29 cellular contexts compared by ENCODE assay signal in genomic region chr1:42504535-42505128, GRCh38. TPM values are rescaled to one million over a fixed set of nuclear protein-coding genes. Genes with fewer than 3 reads are reported as not detected.
DNase-seq lines count a peak whose midpoint lies in the region; ATAC-seq, FAIRE-seq and TF ChIP-seq lines count a peak whose summit lies in the region.
"Had no signal": no experiment of that assay in that cellular context is flagged by ENCODE, and none has a peak within 500 bp of the region (broad histone marks: within the 10 kb centered on the region; RNA-seq: fewer than 3 reads in every experiment).

No MANE protein-coding gene starts in this region.

- H3K4me1 Mint-ChIP-seq in neural crest cell = no peaks in the 10 kb centered on the region
- no peaks in the 10 kb centered on the region for H3K4me1 Mint-ChIP-seq in CD8-positive, alpha-beta T cell (ENCODE audit: low read depth)
- H3K4me1 Mint-ChIP-seq: H9 had no signal

- FAIRE-seq in small intestine (lab: Jason Lieb, UNC) = no peak

- no peak overlapping the region for H3K4me2 ChIP-seq in MM.1S (ENCODE audit: low read depth, low read length)
- H3K4me2 ChIP-seq in PC-9 = no peak overlapping the region
- H3K4me2 ChIP-seq: BLaER1 treated with 17β-estradiol and CSF1 and Interleukin-3, amounts not matched to agents 10 nM and 100 nM had no signal

- H3K4me3 ChIP-seq in MM.1S (ENCODE audit: low read length) = no peak overlapping the region
- H3K4me3 ChIP-seq in PC-9 = no peak overlapping the region
- H3K4me3 ChIP-seq in CD8-positive, alpha-beta T cell (ENCODE audit: low read depth, low read length) = no peak overlapping the region
- no peak overlapping the region for H3K4me3 ChIP-seq in small intestine (ENCODE audit: low read depth in 1 of 2, low read length in 2 of 2)
- H3K4me3 ChIP-seq: BLaER1 treated with 17β-estradiol and CSF1 and Interleukin-3, amounts not matched to agents 10 nM and 100 nM; GM23248; Peyer's patch; SK-N-MC had no signal

- H3K9ac ChIP-seq in MM.1S (ENCODE audit: low read length) = no peak overlapping the region
- H3K9ac ChIP-seq: BLaER1 treated with 17β-estradiol and CSF1 and Interleukin-3, amounts not matched to agents 10 nM and 100 nM; GM23248 had no signal

- no peak overlapping the region for H3K4me3 Mint-ChIP-seq in neural crest cell
- no peak overlapping the region for H3K4me3 Mint-ChIP-seq in CD8-positive, alpha-beta T cell
- H3K4me3 Mint-ChIP-seq: CD4-positive, alpha-beta T cell; H9 had no signal

- CTCF ChIA-PET in PC-9 (lab: Charles Lee) = no interaction called here
- CTCF ChIA-PET in CD8-positive, alpha-beta T cell (lab: Charles Lee) = interaction anchor here (0.6 kb wide), 1 partner anchor 1542 kb away, joined by 3 read pairs; no protein-coding TSS in a partner anchor

- H3K79me2 ChIP-seq in MM.1S (ENCODE audit: low read length) = no peaks in the 10 kb centered on the region
- no peaks in the 10 kb centered on the region for H3K79me2 ChIP-seq in PC-9 (ENCODE audit: low read depth)

- DNase-seq in NCI-H748 (lab: John Stamatoyannopoulos, UW; ENCODE audit: unreplicated experiment) = peak; percentile 53
- DNase-seq in NCI-H748 treated with DMSO at 0.1 percent for 48 hours (lab: John Stamatoyannopoulos, UW) = no peak
- no peak for DNase-seq in MM.1S
- DNase-seq in PC-9 = no peak
- no peak for DNase-seq in neural crest cell (ENCODE audit: low read depth, low spot score)
- no peak for DNase-seq in CD8-positive, alpha-beta T cell
- DNase-seq in activated naive CD4-positive, alpha-beta T cell treated with anti-CD3 and anti-CD28 coated beads, Interleukin-2, amount 50 U/mL, for 72 hours (ENCODE audit: low spot score in 2 of 2) = no peak
- no peak for DNase-seq in small intestine
- DNase-seq: CD4-positive, alpha-beta T cell; COR-L47; DND-41; GM23248; H9; Karpas-422; NCI-H1092 treated with DMSO at 0.1 percent for 48 hours; NCI-H1436; NCI-H187; NCI-H2081 treated with DMSO at 0.1 percent for 48 hours; NCI-H2171 treated with DMSO at 0.1 percent for 48 hours; NCI-H524; NCI-H82; NK-92 treated with Interleukin-12 subunit alpha and Interleukin-12 subunit beta, amount 100 ng/mL, for 24 hours; Peyer's patch; SIG-M5 had no signal

- no TSS peak for BruUV-seq in PC-9 (replicated peaks; lab: Mats Ljungman, UMichigan)

- H4K20me1 ChIP-seq in MM.1S (ENCODE audit: insufficient read depth, low read length) (no peaks in the 10 kb centered on the region), PC-9 (ENCODE audit: insufficient read depth) (no peaks in the 10 kb centered on the region)
- H4K20me1 ChIP-seq: BLaER1 treated with 17β-estradiol and CSF1 and Interleukin-3, amounts not matched to agents 10 nM and 100 nM had no signal

- POLR2A ChIA-PET in PC-9 (lab: Charles Lee; ENCODE audit: unreplicated experiment) = no interaction called here
- POLR2A ChIA-PET in CD8-positive, alpha-beta T cell (lab: Charles Lee) = no interaction called here

- peaks cover 58% of the 10 kb centered on the region for H3K36me3 Mint-ChIP-seq in neural crest cell (ENCODE audit: low read depth)
- peaks cover 54% of the 10 kb centered on the region for H3K36me3 Mint-ChIP-seq in CD8-positive, alpha-beta T cell
- peaks cover 32 to 40% of the 10 kb centered on the region in 2 donors for H3K36me3 Mint-ChIP-seq in activated naive CD4-positive, alpha-beta T cell treated with anti-CD3 and anti-CD28 coated beads, Interleukin-2, amount 50 U/mL, for 72 hours

- peaks cover 21% of the 10 kb centered on the region for H3K9me3 Mint-ChIP-seq in neural crest cell
- H3K9me3 Mint-ChIP-seq in CD8-positive, alpha-beta T cell = peaks cover 9% of the 10 kb centered on the region
- peaks cover 12 to 16% of the 10 kb centered on the region in 2 donors for H3K9me3 Mint-ChIP-seq in activated naive CD4-positive, alpha-beta T cell treated with anti-CD3 and anti-CD28 coated beads, Interleukin-2, amount 50 U/mL, for 72 hours
- H3K9me3 Mint-ChIP-seq: CD4-positive, alpha-beta T cell had no signal

- H3K9me2 ChIP-seq in MM.1S (replicated peaks; ENCODE audit: insufficient read depth, low read length) (no peaks in the 10 kb centered on the region), PC-9 (ENCODE audit: insufficient read depth) (no peaks in the 10 kb centered on the region)

- no peak overlapping the region for H3K27ac Mint-ChIP-seq in neural crest cell (ENCODE audit: unreplicated experiment)
- no peak overlapping the region for H3K27ac Mint-ChIP-seq in CD8-positive, alpha-beta T cell
- no peak overlapping the region for H3K27ac Mint-ChIP-seq in activated naive CD4-positive, alpha-beta T cell treated with anti-CD3 and anti-CD28 coated beads, Interleukin-2, amount 50 U/mL, for 72 hours
- H3K27ac Mint-ChIP-seq: CD4-positive, alpha-beta T cell; H9 had no signal

- H3K27me3 ChIP-seq in MM.1S (replicated peaks; ENCODE audit: insufficient read depth, low read length) = no peaks in the 10 kb centered on the region
- no peaks in the 10 kb centered on the region for H3K27me3 ChIP-seq in PC-9 (ENCODE audit: insufficient read depth, low read depth)
- H3K27me3 ChIP-seq in CD8-positive, alpha-beta T cell (ENCODE audit: insufficient read depth, low read length) = no peaks in the 10 kb centered on the region
- no peaks in the 10 kb centered on the region for H3K27me3 ChIP-seq in small intestine (ENCODE audit: control insufficient read depth in 2 of 2, insufficient read depth in 2 of 2, low read length in 2 of 2)
- H3K27me3 ChIP-seq: BLaER1 treated with 17β-estradiol and CSF1 and Interleukin-3, amounts not matched to agents 10 nM and 100 nM; Peyer's patch had no signal

- H2AFZ ChIP-seq in MM.1S (ENCODE audit: low read length) (no peak overlapping the region), PC-9 (no peak overlapping the region)
- H2AFZ ChIP-seq: GM23248 had no signal

- intact Hi-C loops in PC-9 (cut with micrococcal nuclease; ENCODE audit: unreplicated experiment) = no loop called here
- intact Hi-C loops in CD8-positive, alpha-beta T cell (cut with DNase I, micrococcal nuclease) = no loop called here

- WGBS in small intestine, 3 donors = 88 to 95% (median 90%) methylated on average over 2 of the region's 2 CpGs

- no peaks in the 10 kb centered on the region for H3K27me3 Mint-ChIP-seq in neural crest cell (ENCODE audit: low read depth)
- no peaks in the 10 kb centered on the region for H3K27me3 Mint-ChIP-seq in CD8-positive, alpha-beta T cell (ENCODE audit: low read depth)
- H3K27me3 Mint-ChIP-seq: CD4-positive, alpha-beta T cell had no signal

- ATAC-seq in CD8-positive, alpha-beta T cell = no peak
- no peak for ATAC-seq in activated naive CD4-positive, alpha-beta T cell treated with anti-CD3 and anti-CD28 coated beads, Interleukin-2, amount 50 U/mL, for 72 hours

- TF ChIP-seq CTCF in MM.1S (IDR thresholded peaks at IDR 0.05; ENCODE audit: low read length) = 0 out of 2 replicates have a peak, but pooled peaks have one; percentile 6
- TF ChIP-seq CTCF in PC-9 (conservative IDR thresholded peaks at IDR 0.05) = 0 out of 2 replicates have a peak, but pooled peaks have one; percentile 12
- peak; percentile 25 for TF ChIP-seq CTCF in neural crest cell (conservative IDR thresholded peaks at IDR 0.05)
- no peak for TF ChIP-seq CTCF in CD8-positive, alpha-beta T cell (IDR thresholded peaks at IDR 0.05)

- H3K4me1 ChIP-seq in MM.1S (ENCODE audit: low read length) = 0 out of 2 replicates have a peak, but pooled peaks cover 5% of the 10 kb centered on the region
- H3K4me1 ChIP-seq in PC-9 (replicated peaks; ENCODE audit: insufficient read depth) = no peaks in the 10 kb centered on the region
- H3K4me1 ChIP-seq in CD8-positive, alpha-beta T cell (ENCODE audit: insufficient read depth, low read length) = no peaks in the 10 kb centered on the region
- H3K4me1 ChIP-seq in small intestine (ENCODE audit: control insufficient read depth in 2 of 2, insufficient read depth in 1 of 2, low read depth in 1 of 2, low read length in 1 of 2) = no peaks in the 10 kb centered on the region
- H3K4me1 ChIP-seq: BLaER1 treated with 17β-estradiol and CSF1 and Interleukin-3, amounts not matched to agents 10 nM and 100 nM; Peyer's patch had no signal

- no peaks in the 10 kb centered on the region for H3K36me3 ChIP-seq in MM.1S (replicated peaks; ENCODE audit: insufficient read depth, low read length)
- no peaks in the 10 kb centered on the region; the same call in 1 of the 2 replicates for H3K36me3 ChIP-seq in PC-9 (ENCODE audit: low read depth)
- no peaks in the 10 kb centered on the region for H3K36me3 ChIP-seq in CD8-positive, alpha-beta T cell (ENCODE audit: insufficient read depth, low read length)
- peaks cover 0 to 2% of the 10 kb centered on the region in 2 donors for H3K36me3 ChIP-seq in small intestine (ENCODE audit: control insufficient read depth in 2 of 2, insufficient read depth in 2 of 2, low read length in 2 of 2)

- H3K27ac ChIP-seq in MM.1S (ENCODE audit: low read length) (no peak overlapping the region), PC-9 (no peak overlapping the region), small intestine (ENCODE audit: low read depth in 1 of 2, low read length in 1 of 2) (no peak overlapping the region)
- no peak overlapping the region for H3K27ac ChIP-seq in CD8-positive, alpha-beta T cell (ENCODE audit: low read depth, low read length)
- H3K27ac ChIP-seq: BLaER1 treated with 17β-estradiol and CSF1 and Interleukin-3, amounts not matched to agents 10 nM and 100 nM; GM23248; HL-60; Peyer's patch; SK-N-MC had no signal

- H3F3A ChIP-seq in MM.1S (ENCODE audit: insufficient read depth, low read length) = no peaks in the 10 kb centered on the region
- H3F3A ChIP-seq in PC-9 (ENCODE audit: insufficient read depth, low read depth) = no peaks in the 10 kb centered on the region

- no peaks in the 10 kb centered on the region for H3K9me3 ChIP-seq in MM.1S (replicated peaks; ENCODE audit: insufficient read depth, low read length)
- peaks cover 23% of the 10 kb centered on the region; the same call in 1 of the 2 replicates for H3K9me3 ChIP-seq in PC-9 (ENCODE audit: insufficient read depth, low read depth)
- H3K9me3 ChIP-seq in CD8-positive, alpha-beta T cell (ENCODE audit: low read length) = no peaks in the 10 kb centered on the region
- no peaks in the 10 kb centered on the region for H3K9me3 ChIP-seq in small intestine (ENCODE audit: control insufficient read depth, low read depth)

RNA-seq across cellular contexts. Expression of gene CCDC30, which starts 41.5 kb away (rescaled TPM):
- total RNA-seq in PC-9 (2021) = 6.9 and 10.2 TPM in 2 replicates
- total RNA-seq in neural crest cell = 6.9 and 7.5 TPM in 2 replicates
- total RNA-seq in CD8-positive, alpha-beta T cell = 1 to 10 TPM; 2.5 to 2.8 TPM
- total RNA-seq in activated naive CD4-positive, alpha-beta T cell treated with anti-CD3 and anti-CD28 coated beads, Interleukin-2, amount 50 U/mL, for 72 hours = 1 to 10 TPM; 2.2 to 2.3 TPM
- polyA plus RNA-seq in small intestine = under 1 TPM; 0.67 to 0.87 (median 0.81) TPM

RNA-seq across cellular contexts. Expression of gene PPCS, which starts 48.3 kb away (rescaled TPM):
- total RNA-seq in PC-9 (2021) (73.0 and 76.0 TPM in 2 replicates), neural crest cell (32.6 and 33.9 TPM in 2 replicates)
- 10 to 100 TPM; 38.0 to 38.1 TPM for total RNA-seq in CD8-positive, alpha-beta T cell
- 10 to 100 TPM; 37.8 to 50.1 TPM for total RNA-seq in activated naive CD4-positive, alpha-beta T cell treated with anti-CD3 and anti-CD28 coated beads, Interleukin-2, amount 50 U/mL, for 72 hours
- 100 to 1,000 TPM in 2 of 3 donors, 10 to 100 TPM in 1; 85.0 to 175 (median 116) TPM for polyA plus RNA-seq in small intestine

RNA-seq across cellular contexts. Expression of gene ZMYND12, which starts 48.8 kb away (rescaled TPM):
- total RNA-seq in PC-9 (2021) (1.7 and 3.7 TPM in 2 replicates), neural crest cell (0.61 and 0.68 TPM in 2 replicates)
- total RNA-seq in CD8-positive, alpha-beta T cell = under 1 TPM; 0.56 to 0.76 TPM
- total RNA-seq in activated naive CD4-positive, alpha-beta T cell treated with anti-CD3 and anti-CD28 coated beads, Interleukin-2, amount 50 U/mL, for 72 hours = under 1 TPM; 0.45 to 0.84 TPM
- polyA plus RNA-seq in small intestine = 1 to 10 TPM in 1 of 3 donors, under 1 TPM in 1, not detected in 1; 0.89 to 1.1 TPM
- total RNA-seq: A172; T-helper 1 cell treated with Interleukin-12 subunit alpha and Interleukin-12 subunit beta and Interleukin-4 antibody, amounts not matched to agents 30 ng/mL and 1 ng/mL, for 36 hours had no signal
